Comparison of ENCODE assay signal across 33 cellular contexts in genomic region chr10:103475437-103475836, GRCh38. TPM values are rescaled to one million over a fixed set of nuclear protein-coding genes. Genes with fewer than 3 reads are reported as not detected.
"Had no signal": no experiment of that assay in that cellular context is flagged by ENCODE, and none has a peak within 500 bp of the region (broad histone marks: within the 10 kb centered on the region; RNA-seq: fewer than 3 reads in every experiment).

No MANE protein-coding gene starts in this region.

- H3K27me3 Mint-ChIP-seq: natural killer cell treated with Interleukin-12 subunit alpha and Interleukin-12 subunit beta and Interleukin-15 and Interleukin-18, amount 100 ng/mL, for 72 hours; stimulated activated memory B cell treated with anti-CD40 and anti-IgM and Interleukin-4, amounts not matched to agents 10 μg/mL and 1 μg/mL and 100 μg/mL, for 72 hours; stimulated activated naive CD8-positive, alpha-beta T cell treated with anti-CD3 and anti-CD28 coated beads, Interleukin-15, Interleukin-2, amounts not matched to agents 100 ng/mL and 50 ng/mL, for 24 hours had no signal

- DNase-seq: effector CD4-positive, alpha-beta T cell; gastrocnemius medialis; heart right ventricle; hypothalamus; islet precursor cell; lower lobe of right lung; mesenchymal stem cell; midbrain; nucleus accumbens; spleen; stimulated activated CD4-positive, alpha-beta T cell treated with anti-CD3 and anti-CD28 coated beads, Interleukin-15, amount 100 ng/mL, for 24 hours; stimulated activated CD4-positive, alpha-beta T cell treated with anti-CD3 and anti-CD28 coated beads, Interleukin-1b, Interleukin-23, amount 100 ng/mL, for 48 hours; stimulated activated CD4-positive, alpha-beta T cell treated with anti-CD3 and anti-CD28 coated beads, Interleukin-4, amount 100 ng/mL, for 24 hours had no signal

- H3K36me3 ChIP-seq: esophagus muscularis mucosa, gastrocnemius medialis, heart right ventricle, left lung, lower lobe of right lung, neural progenitor cell, prostate gland, spleen, tibial nerve had no signal

- H3K27ac ChIP-seq: coronary artery, epithelial cell of prostate, esophagus muscularis mucosa, gastrocnemius medialis, heart right ventricle, left lung, lower lobe of right lung, neural progenitor cell, parathyroid adenoma, prostate gland, spleen, tibial nerve had no signal

- H3K27ac Mint-ChIP-seq: natural killer cell treated with Interleukin-12 subunit alpha and Interleukin-12 subunit beta and Interleukin-15 and Interleukin-18, amount 100 ng/mL, for 72 hours; neural progenitor cell; stimulated activated naive CD8-positive, alpha-beta T cell treated with anti-CD3 and anti-CD28 coated beads, Interleukin-15, Interleukin-2, amounts not matched to agents 100 ng/mL and 50 ng/mL, for 24 hours had no signal

- H3K9ac ChIP-seq: neural progenitor cell, parathyroid adenoma had no signal

- H3K4me3 Mint-ChIP-seq: natural killer cell treated with Interleukin-12 subunit alpha and Interleukin-12 subunit beta and Interleukin-15 and Interleukin-18, amount 100 ng/mL, for 72 hours; neural progenitor cell; stimulated activated memory B cell treated with anti-CD40 and anti-IgM and Interleukin-4, amounts not matched to agents 10 μg/mL and 1 μg/mL and 100 μg/mL, for 72 hours; stimulated activated naive CD8-positive, alpha-beta T cell treated with anti-CD3 and anti-CD28 coated beads, Interleukin-15, Interleukin-2, amounts not matched to agents 100 ng/mL and 50 ng/mL, for 24 hours had no signal

- H3K27me3 ChIP-seq: heart right ventricle, neural progenitor cell, spleen, tibial nerve had no signal

- H3K79me2 ChIP-seq: parathyroid adenoma had no signal

- ATAC-seq: gastrocnemius medialis; heart right ventricle; left lung; lower lobe of right lung; natural killer cell treated with Interleukin-12 subunit alpha and Interleukin-12 subunit beta and Interleukin-15 and Interleukin-18, amount 100 ng/mL, for 72 hours; sciatic nerve; stimulated activated memory B cell treated with anti-CD40 and anti-IgM and Interleukin-4, amounts not matched to agents 10 μg/mL and 1 μg/mL and 100 μg/mL, for 72 hours had no signal

- FAIRE-seq: endometrium had no signal

- H3K36me3 Mint-ChIP-seq: natural killer cell treated with Interleukin-12 subunit alpha and Interleukin-12 subunit beta and Interleukin-15 and Interleukin-18, amount 100 ng/mL, for 72 hours; neural progenitor cell; stimulated activated memory B cell treated with anti-CD40 and anti-IgM and Interleukin-4, amounts not matched to agents 10 μg/mL and 1 μg/mL and 100 μg/mL, for 72 hours had no signal

- H3K4me3 ChIP-seq: coronary artery, esophagus muscularis mucosa, gastrocnemius medialis, heart right ventricle, left lung, lower lobe of right lung, neural progenitor cell, prostate gland, spleen, tibial nerve had no signal

- H2AFZ ChIP-seq: parathyroid adenoma had no signal

- H3K4me1 ChIP-seq: gastrocnemius medialis, parathyroid adenoma, prostate gland had no signal

- H3K4me2 ChIP-seq: neural progenitor cell had no signal

- H3K9me3 Mint-ChIP-seq: natural killer cell treated with Interleukin-12 subunit alpha and Interleukin-12 subunit beta and Interleukin-15 and Interleukin-18, amount 100 ng/mL, for 72 hours; neural progenitor cell; stimulated activated naive CD8-positive, alpha-beta T cell treated with anti-CD3 and anti-CD28 coated beads, Interleukin-15, Interleukin-2, amounts not matched to agents 100 ng/mL and 50 ng/mL, for 24 hours had no signal

- H3K9me3 ChIP-seq: esophagus muscularis mucosa, gastrocnemius medialis, heart right ventricle, left lung, lower lobe of right lung, prostate gland, spleen, tibial nerve had no signal

RNA-seq across cellular contexts. Expression of gene CALHM3, which starts 3.6 kb away (rescaled TPM):
- total RNA-seq: chondrocyte; dermis microvascular lymphatic vessel endothelial cell; esophagus muscularis mucosa; gastrocnemius medialis; heart right ventricle; lower lobe of right lung; natural killer cell treated with Interleukin-12 subunit alpha and Interleukin-12 subunit beta and Interleukin-15 and Interleukin-18, amount 100 ng/mL, for 72 hours; sciatic nerve; skeletal muscle tissue; spleen; temporal lobe; tibial nerve; urinary bladder had no signal
- polyA plus RNA-seq: heart right ventricle, urinary bladder had no signal

RNA-seq across cellular contexts. Expression of gene CALHM1, which starts 16.7 kb away (rescaled TPM):
- total RNA-seq: chondrocyte; dermis microvascular lymphatic vessel endothelial cell; esophagus muscularis mucosa; fibroblast of villous mesenchyme; gastrocnemius medialis; heart right ventricle; left lung; natural killer cell treated with Interleukin-12 subunit alpha and Interleukin-12 subunit beta and Interleukin-15 and Interleukin-18, amount 100 ng/mL, for 72 hours; prostate gland; renal cortical epithelial cell; sciatic nerve; skeletal muscle tissue; temporal lobe; tibial nerve; urinary bladder had no signal
- polyA plus RNA-seq: heart right ventricle, urinary bladder had no signal
